ENCODE assay signal across 13 cellular contexts in genomic region chr10:127854769-127855583, GRCh38. TPM values are rescaled to one million over a fixed set of nuclear protein-coding genes. Genes with fewer than 3 reads are reported as not detected.
DNase-seq lines count a peak whose midpoint lies in the region; ATAC-seq lines count a peak whose summit lies in the region.
"Had no signal": no experiment of that assay in that cellular context is flagged by ENCODE, and none has a peak within 500 bp of the region (broad histone marks: within the 10 kb centered on the region; RNA-seq: fewer than 3 reads in every experiment).

No MANE protein-coding gene starts in this region.

- intact Hi-C loops in Right ventricle myocardium superior (cut with DNase I) = loop anchor here (2.0 to 10.0 kb wide), 2 partner anchors 140 to 1870 kb away; no protein-coding TSS in a partner anchor

- ATAC-seq in GM18517 (IDR thresholded peaks at IDR 0.05; ENCODE audit: unreplicated experiment) = peak; percentile 84
- ATAC-seq in GM21529 (IDR thresholded peaks at IDR 0.05; ENCODE audit: unreplicated experiment) = peak; percentile 64
- ATAC-seq in HG03280 (IDR thresholded peaks at IDR 0.05; ENCODE audit: unreplicated experiment) = peak; percentile 66
- no peak for ATAC-seq in Right ventricle myocardium superior (ENCODE audit: poor library complexity)

- DNase-seq in germinal center (ENCODE audit: low spot score) = peak; percentile 63
- DNase-seq in NCI-H1930 (lab: John Stamatoyannopoulos, UW) = no peak
- DNase-seq in hippocampal formation (lab: John Stamatoyannopoulos, UW) = no peak
- DNase-seq in Right ventricle myocardium superior = no peak
- DNase-seq in activated CD4-positive, CD25-positive, alpha-beta regulatory T cell (lab: John Stamatoyannopoulos, UW) = no peak
- DNase-seq: activated CD8-positive, alpha-beta memory T cell treated with anti-CD3 and anti-CD28 coated beads, Interleukin-2, amount 50 U/mL, for 48 hours; COR-L47; GM23248; left ventricle myocardium superior; NCI-H1092 had no signal

RNA-seq across cellular contexts. Expression of gene CLRN3, which starts 37.8 kb away (rescaled TPM):
- not detected for total RNA-seq in Right ventricle myocardium superior
- total RNA-seq: GM23248, left ventricle myocardium superior had no signal

RNA-seq across cellular contexts. Expression of gene PTPRE, which starts 51.9 kb away (rescaled TPM):
- 16.0 TPM for total RNA-seq in Right ventricle myocardium superior
